Comparison of ENCODE assay signal across 8 cellular contexts in genomic region chr14:106843951-106844483, GRCh38.
DNase-seq lines count a peak whose midpoint lies in the region; ATAC-seq and TF ChIP-seq lines count a peak whose summit lies in the region.

No MANE protein-coding gene starts in this region.

- peak overlapping the region; percentile 61 for H3K4me3 ChIP-seq in left ventricle myocardium inferior

- TF ChIP-seq CTCF in CD4-positive, alpha-beta T cell (IDR thresholded peaks at IDR 0.05), result no peak
- TF ChIP-seq CTCF in left ventricle myocardium inferior (IDR thresholded peaks at IDR 0.05; ENCODE audit: borderline replicate concordance) (no peak), omental fat pad (IDR thresholded peaks at IDR 0.05) (no peak)

- POLR2A ChIA-PET in CD4-positive, alpha-beta T cell (lab: Charles Lee), result interaction anchor here (0.7 to 1.2 kb wide), 2 partner anchors 13 to 337 kb away, joined by 3 to 4 read pairs; no protein-coding TSS in a partner anchor

- DNase-seq in CD4-positive, alpha-beta T cell, result peak in 1 of 10 experiments; percentile 39
- DNase-seq in LHCN-M2 (ENCODE audit: low read depth), result peak; percentile 79
- peak; percentile 10 for DNase-seq in activated CD4-positive, alpha-beta T cell treated with anti-CD3 and anti-CD28 coated beads, Interleukin-2, amount 50 U/mL, for 1 hour
- no peak for DNase-seq in left ventricle myocardium inferior
- DNase-seq in stimulated activated CD4-positive, alpha-beta T cell treated with anti-CD3 and anti-CD28 coated beads, Interleukin-4, amount 100 ng/mL, for 4 hours, result peak; percentile 11 to 32
- DNase-seq in omental fat pad (ENCODE audit: low spot score), result no peak

- peaks cover 23% of the 10 kb centered on the region for H3K4me1 ChIP-seq in left ventricle myocardium inferior

- no peaks in the 10 kb centered on the region for H3K27me3 Mint-ChIP-seq in CD4-positive, alpha-beta T cell

- ATAC-seq in CD4-positive, alpha-beta T cell (ENCODE audit: poor library complexity), result peak; percentile 21
- ATAC-seq in omental fat pad (ENCODE audit: low FRiP score) (no peak), HG03565 (IDR thresholded peaks at IDR 0.05; ENCODE audit: unreplicated experiment) (no peak), GM18868 (IDR thresholded peaks at IDR 0.05; ENCODE audit: unreplicated experiment) (no peak)

- H3K9me3 Mint-ChIP-seq in CD4-positive, alpha-beta T cell, result no peaks in the 10 kb centered on the region

- peaks cover 9% of the 10 kb centered on the region for H3K36me3 Mint-ChIP-seq in CD4-positive, alpha-beta T cell (ENCODE audit: low read depth)

- no peaks in the 10 kb centered on the region for H3K9me3 ChIP-seq in CD4-positive, alpha-beta T cell (ENCODE audit: control insufficient read depth, low read length)
- no peaks in the 10 kb centered on the region for H3K9me3 ChIP-seq in left ventricle myocardium inferior (replicated peaks)

- H3K4me3 Mint-ChIP-seq in CD4-positive, alpha-beta T cell, result peak overlapping the region; percentile 96

- H3K27ac Mint-ChIP-seq in CD4-positive, alpha-beta T cell, result peak overlapping the region; percentile 52

- intact Hi-C loops in CD4-positive, alpha-beta T cell (cut with DNase I, micrococcal nuclease), result loop anchor here (2.0 kb wide), 1 partner anchor 29 kb away; no protein-coding TSS in a partner anchor
- intact Hi-C loops in left ventricle myocardium inferior (cut with micrococcal nuclease), result no loop called here

- peak overlapping the region; percentile 81 for H3K27ac ChIP-seq in CD4-positive, alpha-beta T cell (ENCODE audit: low read depth, low read length)
- H3K27ac ChIP-seq in left ventricle myocardium inferior (replicated peaks), result peak overlapping the region; percentile 86

- H3K27me3 ChIP-seq in CD4-positive, alpha-beta T cell (ENCODE audit: control insufficient read depth, insufficient read depth, low read length), result no peaks in the 10 kb centered on the region
- H3K27me3 ChIP-seq in left ventricle myocardium inferior (ENCODE audit: low read depth), result peaks cover 61% of the 10 kb centered on the region

- H3K36me3 ChIP-seq in left ventricle myocardium inferior, result no peaks in the 10 kb centered on the region

- peaks cover 46% of the 10 kb centered on the region for H3K4me1 Mint-ChIP-seq in CD4-positive, alpha-beta T cell (ENCODE audit: low read depth)

- CTCF ChIA-PET in CD4-positive, alpha-beta T cell (lab: Charles Lee), result interaction anchor here (1.4 to 5.2 kb wide), 3 partner anchors 9 to 29 kb away, joined by 3 to 42 read pairs (median 19); no protein-coding TSS in a partner anchor

Comparison
In these comparisons a context has a peak if more than half of its experiments do, and no peak if none do; other contexts are left out.
1. DNase-seq: peak in LHCN-M2 (single experiment), activated CD4-positive, alpha-beta T cell treated with anti-CD3 and anti-CD28 coated beads, Interleukin-2, amount 50 U/mL, for 1 hour (single experiment) and stimulated activated CD4-positive, alpha-beta T cell treated with anti-CD3 and anti-CD28 coated beads, Interleukin-4, amount 100 ng/mL, for 4 hours (2 of 2); none in left ventricle myocardium inferior (single experiment) and omental fat pad (single experiment).